13 cellular contexts compared by ENCODE assay signal in genomic region chr2:200399046-200399445, GRCh38.
DNase-seq lines count a peak whose midpoint lies in the region; ATAC-seq, FAIRE-seq and TF ChIP-seq lines count a peak whose summit lies in the region.
"Had no signal": no experiment of that assay in that cellular context is flagged by ENCODE, and none has a peak within 500 bp of the region (broad histone marks: within the 10 kb centered on the region; RNA-seq: fewer than 3 reads in every experiment).

No MANE protein-coding gene starts in this region.

- no peak for TF ChIP-seq POLR2A in breast epithelium (IDR thresholded peaks at IDR 0.05)

- H3K4me3 Mint-ChIP-seq in MCF 10A (ENCODE audit: unreplicated experiment), result no peak overlapping the region
- no peak overlapping the region for H3K4me3 Mint-ChIP-seq in stimulated activated effector memory CD8-positive, alpha-beta T cell treated with anti-CD3 and anti-CD28 coated beads, Interleukin-12 subunit alpha, Interleukin-12 subunit beta, amount 100 ng/mL, for 72 hours

- H3K27ac Mint-ChIP-seq in MCF 10A (ENCODE audit: low read depth, unreplicated experiment), result no peak overlapping the region
- H3K27ac Mint-ChIP-seq in stimulated activated effector memory CD8-positive, alpha-beta T cell treated with anti-CD3 and anti-CD28 coated beads, Interleukin-12 subunit alpha, Interleukin-12 subunit beta, amount 100 ng/mL, for 72 hours, result no peak overlapping the region

- no peak for TF ChIP-seq CTCF in MCF 10A (IDR thresholded peaks at IDR 0.05; ENCODE audit: unreplicated experiment)
- no peak for TF ChIP-seq CTCF in breast epithelium (IDR thresholded peaks at IDR 0.05)

- intact Hi-C loops in MCF 10A (cut with micrococcal nuclease), result no loop called here
- intact Hi-C loops in breast epithelium (cut with DNase I; ENCODE audit: low total_unique reads), result no loop called here

- no peaks in the 10 kb centered on the region for H3K4me1 ChIP-seq in breast epithelium

- ATAC-seq in esophagus mucosa (peak; percentile 52), GM18861 (IDR thresholded peaks at IDR 0.05; ENCODE audit: unreplicated experiment) (no peak)
- peak; percentile 47 for ATAC-seq in stimulated activated effector memory CD8-positive, alpha-beta T cell treated with anti-CD3 and anti-CD28 coated beads, Interleukin-12 subunit alpha, Interleukin-12 subunit beta, amount 100 ng/mL, for 72 hours

- H3K9me3 Mint-ChIP-seq in MCF 10A (ENCODE audit: unreplicated experiment), result no peaks in the 10 kb centered on the region
- no peaks in the 10 kb centered on the region for H3K9me3 Mint-ChIP-seq in stimulated activated effector memory CD8-positive, alpha-beta T cell treated with anti-CD3 and anti-CD28 coated beads, Interleukin-12 subunit alpha, Interleukin-12 subunit beta, amount 100 ng/mL, for 72 hours

- H3K27ac ChIP-seq in breast epithelium, result no peak overlapping the region

- DNase-seq in MCF 10A (ENCODE audit: unreplicated experiment) (peak; percentile 17), breast epithelium (ENCODE audit: low spot score in 2 of 2) (no peak), RCC 7860 (ENCODE audit: low spot score) (peak; percentile 91), NCI-H82 treated with DMSO at 0.1 percent for 48 hours (lab: John Stamatoyannopoulos, UW; ENCODE audit: unreplicated experiment) (no peak), NCI-H1417 treated with DMSO at 0.1 percent for 48 hours (lab: John Stamatoyannopoulos, UW) (no peak)
- DNase-seq in stimulated activated effector memory CD8-positive, alpha-beta T cell treated with anti-CD3 and anti-CD28 coated beads, Interleukin-12 subunit alpha, Interleukin-12 subunit beta, amount 100 ng/mL, for 72 hours (ENCODE audit: low spot score in 2 of 2), result no peak
- DNase-seq: DMS79 treated with DMSO at 0.1 percent for 48 hours; effector CD4-positive, alpha-beta T cell; NCI-H510A; occipital lobe; SHP77 had no signal

- no peaks in the 10 kb centered on the region for H3K27me3 ChIP-seq in breast epithelium

- POLR2A ChIA-PET in MCF 10A (lab: Yijun Ruan, JAX), result no interaction called here

- CTCF ChIA-PET in MCF 10A (lab: Yijun Ruan, JAX), result no interaction called here

- BruUV-seq in MCF 10A (replicated peaks; lab: Mats Ljungman, UMichigan), result no TSS peak

- FAIRE-seq in RCC 7860 (lab: Jason Lieb, UNC), result no peak

- H3K36me3 Mint-ChIP-seq in MCF 10A (ENCODE audit: insufficient read depth, unreplicated experiment), result peaks cover 9% of the 10 kb centered on the region
- peaks cover 5% of the 10 kb centered on the region for H3K36me3 Mint-ChIP-seq in stimulated activated effector memory CD8-positive, alpha-beta T cell treated with anti-CD3 and anti-CD28 coated beads, Interleukin-12 subunit alpha, Interleukin-12 subunit beta, amount 100 ng/mL, for 72 hours

- H3K36me3 ChIP-seq in breast epithelium, result no peaks in the 10 kb centered on the region

- no peaks in the 10 kb centered on the region for H3K27me3 Mint-ChIP-seq in MCF 10A (ENCODE audit: insufficient read depth, unreplicated experiment)

- H3K9me3 ChIP-seq in breast epithelium, result no peaks in the 10 kb centered on the region

- no peak overlapping the region for H3K4me3 ChIP-seq in breast epithelium

- H3K4me1 Mint-ChIP-seq in MCF 10A (ENCODE audit: insufficient read depth, unreplicated experiment), result peaks cover 18% of the 10 kb centered on the region
- no peaks in the 10 kb centered on the region for H3K4me1 Mint-ChIP-seq in stimulated activated effector memory CD8-positive, alpha-beta T cell treated with anti-CD3 and anti-CD28 coated beads, Interleukin-12 subunit alpha, Interleukin-12 subunit beta, amount 100 ng/mL, for 72 hours

Comparison
In these comparisons a context has a peak if more than half of its experiments do, and no peak if none do; other contexts are left out.
1. DNase-seq: peak in MCF 10A (single experiment) and RCC 7860 (single experiment); none in breast epithelium (0 of 2), stimulated activated effector memory CD8-positive, alpha-beta T cell treated with anti-CD3 and anti-CD28 coated beads, Interleukin-12 subunit alpha, Interleukin-12 subunit beta, amount 100 ng/mL, for 72 hours (0 of 2), NCI-H82 treated with DMSO at 0.1 percent for 48 hours (single experiment) and NCI-H1417 treated with DMSO at 0.1 percent for 48 hours (single experiment).